Comparison of ENCODE assay signal across 16 cellular contexts in the genomic region with DNA sequence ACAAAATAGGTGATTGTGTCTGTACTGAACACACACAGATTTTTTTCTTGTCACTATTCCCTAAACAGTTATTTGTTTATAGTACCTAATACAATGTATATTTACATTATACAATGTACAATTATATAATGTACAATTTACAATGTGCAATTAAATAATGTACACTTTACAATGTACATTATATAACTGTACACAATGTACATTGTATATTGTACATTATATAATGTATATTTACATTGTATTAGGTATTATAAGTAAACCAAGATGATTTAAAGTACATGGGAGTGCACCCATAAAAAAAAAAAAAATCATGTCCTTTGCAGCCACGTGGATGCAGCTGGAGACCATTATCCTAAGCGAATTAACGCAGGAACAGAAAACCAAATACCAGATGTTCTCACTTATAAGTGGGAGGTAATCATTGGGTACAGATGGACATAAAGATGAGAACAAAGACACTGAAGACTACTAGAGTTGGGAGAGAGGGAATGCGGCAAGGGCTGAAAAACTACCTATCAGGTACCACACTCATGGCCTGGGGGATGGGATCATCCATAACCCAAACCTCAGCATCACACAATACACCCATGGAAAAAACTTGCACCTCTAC.
"Had no signal": no experiment of that assay in that cellular context is flagged by ENCODE, and none has a peak within 500 bp of the region (broad histone marks: within the 10 kb centered on the region; RNA-seq: fewer than 3 reads in every experiment).

No MANE protein-coding gene starts in this region.

- H3K27ac ChIP-seq: breast epithelium, left ventricle myocardium inferior, testis, upper lobe of right lung had no signal

- ATAC-seq: activated CD4-positive, alpha-beta T cell treated with anti-CD3 and anti-CD28 coated beads for 36 hours; activated CD8-positive, alpha-beta T cell treated with anti-CD3 and anti-CD28 coated beads for 36 hours; natural killer cell treated with Interleukin-12 subunit alpha and Interleukin-12 subunit beta and Interleukin-15 and Interleukin-18, amount 100 ng/mL, for 72 hours; stimulated activated naive CD8-positive, alpha-beta T cell treated with anti-CD3 and anti-CD28 coated beads, Interleukin-15, amount 100 ng/mL, for 72 hours; upper lobe of right lung had no signal

- H3K9me3 ChIP-seq: breast epithelium, left ventricle myocardium inferior, testis, upper lobe of right lung had no signal

- H3K36me3 ChIP-seq: breast epithelium, left ventricle myocardium inferior, upper lobe of right lung had no signal

- H3K27me3 ChIP-seq: testis, upper lobe of right lung had no signal

- H3K4me1 ChIP-seq: breast epithelium, left ventricle myocardium inferior, testis had no signal

- H3K4me3 ChIP-seq: breast epithelium, left ventricle myocardium inferior, testis, upper lobe of right lung had no signal

- DNase-seq: activated CD4-positive, alpha-beta T cell treated with anti-CD3 and anti-CD28 coated beads for 36 hours; activated CD8-positive, alpha-beta memory T cell treated with anti-CD3 and anti-CD28 coated beads, Interleukin-2, amount 50 U/mL, for 4 hours; activated CD8-positive, alpha-beta T cell treated with anti-CD3 and anti-CD28 coated beads for 36 hours; activated naive CD8-positive, alpha-beta T cell treated with anti-CD3 and anti-CD28 coated beads, Interleukin-2, amount 10 ng/mL, durations not matched to agents 7 days and 5 days; aorta; endodermal cell; glutamatergic neuron; left ventricle myocardium inferior; occipital lobe; stimulated activated CD4-positive, alpha-beta T cell treated with anti-CD3 and anti-CD28 coated beads, Interleukin-4, amount 100 ng/mL, for 24 hours; stimulated activated naive CD8-positive, alpha-beta T cell treated with anti-CD3 and anti-CD28 coated beads, Interleukin-15, amount 100 ng/mL, for 72 hours; T-helper 9 cell; testis; upper lobe of right lung had no signal
